11 cellular contexts compared by ENCODE assay signal in the genomic region with DNA sequence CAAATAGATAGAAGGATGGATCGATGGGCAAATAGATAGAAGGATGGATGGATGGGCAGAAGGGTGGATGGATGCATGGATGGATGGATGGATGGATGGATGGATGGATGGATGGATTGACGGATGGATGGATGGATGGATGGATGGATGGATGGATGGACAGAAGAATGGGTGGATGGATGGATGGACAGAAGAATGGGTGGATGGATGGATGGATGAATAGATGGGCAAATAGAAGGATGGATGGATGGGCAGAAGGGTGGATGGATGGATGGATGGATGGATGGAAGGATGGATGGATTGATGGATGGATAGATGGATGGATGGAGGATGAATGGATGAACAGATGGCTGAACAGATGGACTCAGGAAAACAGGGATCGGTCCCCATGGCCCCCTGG. TPM values are rescaled to one million over a fixed set of nuclear protein-coding genes. Genes with fewer than 3 reads are reported as not detected.
"Had no signal": no experiment of that assay in that cellular context is flagged by ENCODE, and none has a peak within 500 bp of the region (broad histone marks: within the 10 kb centered on the region; RNA-seq: fewer than 3 reads in every experiment).

No MANE protein-coding gene starts in this region.

RNA-seq across cellular contexts. Expression of a gene that starts 5.8 kb away (rescaled TPM):
- total RNA-seq: activated naive CD4-positive, alpha-beta T cell treated with anti-CD3 and anti-CD28 coated beads for 36 hours; activated naive CD8-positive, alpha-beta T cell treated with anti-CD3 and anti-CD28 coated beads for 36 hours; activated naive CD8-positive, alpha-beta T cell treated with anti-CD3 and anti-CD28 coated beads, Interleukin-2, amount 10 ng/mL, durations not matched to agents 7 days and 5 days; activated T-cell treated with anti-CD3 and anti-CD28 coated beads, Interleukin-2, amount 50 U/mL, for 4 hours; activated T-cell treated with anti-CD3 and anti-CD28 coated beads, Interleukin-2, amount 50 U/mL, for 72 hours; activated T-helper 1 cell treated with anti-CD3 and anti-CD28 coated beads, Interleukin-12 subunit alpha, Interleukin-12 subunit beta, Interleukin-2, Interleukin-4 antibody, amounts not matched to agents 30 ng/mL and 10 ng/mL and 1 ng/mL, durations not matched to agents 14 hours and 24 hours and 36 hours; activated T-helper 17 cell treated with anti-CD3 and anti-CD28 coated beads, Interleukin-2, amount 50 U/mL, for 72 hours; activated T-helper 2 cell treated with anti-CD3 and anti-CD28 coated beads, Interferon-gamma antibody, Interleukin-2, Interleukin-4, amounts not matched to agents 10 μg/mL and 5 μg/mL and 100 μg/mL, durations not matched to agents 14 hours and 24 hours and 36 hours; ascending aorta; bronchial epithelial cell; cardiac septum had no signal
